ENCODE assay signal across 8 cellular contexts in the genomic region with DNA sequence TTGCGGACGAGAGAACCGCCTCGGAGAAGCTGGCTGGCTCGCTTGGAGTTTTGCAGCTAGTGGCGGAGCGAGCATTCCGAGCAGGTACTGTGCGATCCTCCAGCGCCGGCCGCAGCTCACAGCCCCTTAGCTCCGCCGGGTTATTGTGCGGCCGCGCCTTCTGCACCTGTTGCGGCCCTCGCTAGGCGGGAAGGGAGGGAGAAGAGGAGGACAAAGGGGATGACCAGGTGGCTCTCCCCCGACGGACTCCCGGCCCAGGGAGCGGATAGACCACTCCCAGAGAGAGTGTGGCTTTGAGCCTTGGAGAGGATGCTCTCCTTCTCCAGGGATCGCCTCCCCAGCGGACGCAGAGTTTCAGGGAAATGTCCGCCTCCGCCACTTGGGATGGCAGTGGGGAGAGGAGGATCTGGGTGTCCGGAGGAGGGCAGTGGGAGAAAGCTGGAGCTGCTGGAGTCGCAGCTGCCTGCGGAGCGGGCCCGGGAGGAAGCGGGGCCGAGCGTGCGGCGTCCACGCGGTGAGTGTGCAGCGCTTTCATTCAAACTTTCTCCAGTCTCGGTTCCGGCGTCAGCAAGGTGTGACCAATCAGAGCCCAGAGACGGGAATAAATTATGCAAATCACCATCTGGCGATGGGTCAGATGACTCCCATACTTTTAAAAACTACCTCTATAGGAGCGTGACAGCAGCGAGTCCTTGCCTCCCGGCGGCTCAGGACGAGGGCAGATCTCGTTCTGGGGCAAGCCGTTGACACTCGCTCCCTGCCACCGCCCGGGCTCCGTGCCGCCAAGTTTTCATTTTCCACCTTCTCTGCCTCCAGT. TPM values are rescaled to one million over a fixed set of nuclear protein-coding genes. Genes with fewer than 3 reads are reported as not detected.
DNase-seq lines count a peak whose midpoint lies in the region; ATAC-seq and TF ChIP-seq lines count a peak whose summit lies in the region.

Gene LIPG (plus strand): TSS at position 681 of the 817 bp plus-strand sequence. CDS start 252 bp downstream, outside the sequence.

- no peak for TF ChIP-seq EP300 in suprapubic skin (IDR thresholded peaks at IDR 0.05)

- H3K27me3 ChIP-seq in suprapubic skin = peaks cover 56% of the 10 kb centered on the region

- H3K27ac ChIP-seq in epithelial cell of prostate (peak within 1 kb of the TSS; percentile 81), suprapubic skin (no peak within 1 kb of the TSS)

- under 1% methylated on average over 34 of the region's 59 CpGs for WGBS in suprapubic skin

- peak; percentile 71 for ATAC-seq in HG02759 (IDR thresholded peaks at IDR 0.05; ENCODE audit: unreplicated experiment)

- no peaks in the 10 kb centered on the region for H3K9me3 ChIP-seq in suprapubic skin

- DNase-seq in NCI-H2171 (lab: John Stamatoyannopoulos, UW) = peak; percentile 87
- peak; percentile 9 to 19 for DNase-seq in activated CD4-positive, alpha-beta T cell treated with anti-CD3 and anti-CD28 coated beads, Interleukin-2, amount 50 U/mL, for 4 hours
- DNase-seq in epithelial cell of prostate (ENCODE audit: low read depth, low spot score) = peak; percentile 82
- peak; percentile 64 for DNase-seq in myocyte (ENCODE audit: low read depth)
- DNase-seq in suprapubic skin (ENCODE audit: low spot score in 2 of 2) = no peak
- no peak for DNase-seq in Kasumi-1 (lab: John Stamatoyannopoulos, UW)

- no peaks in the 10 kb centered on the region for H3K36me3 ChIP-seq in suprapubic skin

- no peak for TF ChIP-seq POLR2A in suprapubic skin (IDR thresholded peaks at IDR 0.05)

- peaks cover 29% of the 10 kb centered on the region for H3K4me1 ChIP-seq in suprapubic skin

- H3K4me3 ChIP-seq in GM08714 (ENCODE audit: low read length) = peak within 1 kb of the TSS; percentile 16; the same call in 1 of the 2 replicates
- H3K4me3 ChIP-seq in suprapubic skin = peak within 1 kb of the TSS; percentile 39

- no peak for TF ChIP-seq CTCF in suprapubic skin (IDR thresholded peaks at IDR 0.05)

RNA-seq across cellular contexts. Expression of gene LIPG, which starts in this region (rescaled TPM):
- total RNA-seq in myocyte (3.0 TPM in 2 replicates), suprapubic skin (10 to 100 TPM in 1 of 4 donors, 1 to 10 TPM in 3; 6.9 to 11.8 (median 9.1) TPM)
- polyA plus RNA-seq in myocyte (2012) = 0.20 TPM

Comparison
In these comparisons a context has a peak if more than half of its experiments do, and no peak if none do; other contexts are left out.
1. DNase-seq: peak in NCI-H2171 (single experiment), activated CD4-positive, alpha-beta T cell treated with anti-CD3 and anti-CD28 coated beads, Interleukin-2, amount 50 U/mL, for 4 hours (2 of 2), epithelial cell of prostate (single experiment) and myocyte (single experiment); none in suprapubic skin (0 of 2) and Kasumi-1 (0 of 2).